1 cellular context compared by ENCODE assay signal in genomic region chr3:112086018-112086854, GRCh38.
TF ChIP-seq lines count a peak whose summit lies in the region.

TSS of gene C3orf52 (plus strand) at chr3:112086389. CDS start at chr3:112086408, 19 bp downstream.

TF ChIP-seq in HepG2, 621 proteins besides CTCF, POLR2A, EP300 and RAD21 (continued from another document and continues in another):
- TF ChIP-seq GMEB2 (CRISPR knock-in tag; IDR thresholded peaks at IDR 0.05; ENCODE audit: low read depth) (no peak), CAMTA2 (CRISPR knock-in tag; IDR thresholded peaks at IDR 0.05; ENCODE audit: borderline replicate concordance) (no peak), U2AF2 (IDR thresholded peaks at IDR 0.05; ENCODE audit: low read depth, low read length) (no peak), ELF4 (CRISPR knock-in tag; IDR thresholded peaks at IDR 0.05; ENCODE audit: borderline replicate concordance) (no peak), KDM5A (IDR thresholded peaks at IDR 0.05; ENCODE audit: borderline replicate concordance, low read length) (no peak), RARG (CRISPR knock-in tag; IDR thresholded peaks at IDR 0.05; ENCODE audit: low read depth) (no peak), ARID3A (IDR thresholded peaks at IDR 0.05; ENCODE audit: low read depth, low read length) (no peak), TFE3 (CRISPR knock-in tag; IDR thresholded peaks at IDR 0.05) (peak; percentile 50; the same call in 1 of the 2 replicates), GABPA (IDR thresholded peaks at IDR 0.05; ENCODE audit: low read depth, low read length) (no peak), GABPA (CRISPR knock-in tag; IDR thresholded peaks at IDR 0.05; ENCODE audit: low read depth) (no peak), ZNF550 (CRISPR knock-in tag; IDR thresholded peaks at IDR 0.05; ENCODE audit: borderline replicate concordance) (no peak; the same call in 1 of the 2 replicates), ATAD3A (CRISPR knock-in tag; IDR thresholded peaks at IDR 0.05) (no peak), ZBTB2 (CRISPR knock-in tag; IDR thresholded peaks at IDR 0.05; ENCODE audit: low read depth) (0 out of 2 replicates have a peak, but pooled peaks have one; percentile 47), ZNF557 (CRISPR knock-in tag; IDR thresholded peaks at IDR 0.05) (no peak), RNF2 (conservative IDR thresholded peaks at IDR 0.05; ENCODE audit: low read depth) (peak; percentile 82; the same call in 1 of the 2 replicates), XBP1 (CRISPR knock-in tag; IDR thresholded peaks at IDR 0.05) (no peak), GTF3A (CRISPR knock-in tag; conservative IDR thresholded peaks at IDR 0.05) (no peak), ZNF354B (CRISPR knock-in tag; IDR thresholded peaks at IDR 0.05) (peak; percentile 68; the same call in 1 of the 2 replicates), ZFP41 (CRISPR knock-in tag; IDR thresholded peaks at IDR 0.05; ENCODE audit: borderline replicate concordance) (no peak), BCLAF1 (IDR thresholded peaks at IDR 0.05) (no peak), TERF1 (CRISPR knock-in tag; IDR thresholded peaks at IDR 0.05) (no peak), HMG20B (CRISPR knock-in tag; conservative IDR thresholded peaks at IDR 0.05) (no peak), NR2C2 (CRISPR knock-in tag; IDR thresholded peaks at IDR 0.05; ENCODE audit: borderline replicate concordance) (no peak; the same call in 1 of the 2 replicates), ZNF567 (CRISPR knock-in tag; IDR thresholded peaks at IDR 0.05; ENCODE audit: borderline replicate concordance) (no peak), POLR2AphosphoS2 (IDR thresholded peaks at IDR 0.05; ENCODE audit: low read depth, low read length) (no peak), GMEB1 (CRISPR knock-in tag; IDR thresholded peaks at IDR 0.05; ENCODE audit: borderline replicate concordance) (0 out of 2 replicates have a peak, but pooled peaks have one; percentile 53), NCOA5 (CRISPR knock-in tag; IDR thresholded peaks at IDR 0.05) (no peak), ZC3H13 (CRISPR knock-in tag; IDR thresholded peaks at IDR 0.05) (0 out of 2 replicates have a peak, but pooled peaks have one; percentile 35), ATF3 (CRISPR knock-in tag; IDR thresholded peaks at IDR 0.05) (no peak), KLF13 (CRISPR knock-in tag; IDR thresholded peaks at IDR 0.05) (no peak), ZNF17 (CRISPR knock-in tag; IDR thresholded peaks at IDR 0.05) (no peak), RNF219 (CRISPR knock-in tag; IDR thresholded peaks at IDR 0.05) (no peak), ZBTB4 (CRISPR knock-in tag; IDR thresholded peaks at IDR 0.05; ENCODE audit: borderline replicate concordance) (peak; percentile 43; the same call in 1 of the 2 replicates), POLR2AphosphoS5 (IDR thresholded peaks at IDR 0.05; ENCODE audit: low read depth, low read length) (no peak), ZNF749 (CRISPR knock-in tag; IDR thresholded peaks at IDR 0.05; ENCODE audit: borderline replicate concordance) (peak; percentile 64), NFIB (CRISPR knock-in tag; IDR thresholded peaks at IDR 0.05; ENCODE audit: borderline replicate concordance) (no peak), NONO (IDR thresholded peaks at IDR 0.05) (no peak), NONO (CRISPR knock-in tag; conservative IDR thresholded peaks at IDR 0.05) (peak; percentile 63; the same call in 1 of the 2 replicates), PBX3 (CRISPR knock-in tag; IDR thresholded peaks at IDR 0.05; ENCODE audit: borderline replicate concordance) (no peak), SYNCRIP (IDR thresholded peaks at IDR 0.05; ENCODE audit: insufficient read depth, low read depth, low read length) (no peak), ZNF543 (CRISPR knock-in tag; IDR thresholded peaks at IDR 0.05) (no peak), SAFB2 (CRISPR knock-in tag; IDR thresholded peaks at IDR 0.05; ENCODE audit: borderline replicate concordance, low read depth) (no peak), ZFP90 (CRISPR knock-in tag; IDR thresholded peaks at IDR 0.05; ENCODE audit: borderline replicate concordance) (no peak), NR3C1 (CRISPR knock-in tag; IDR thresholded peaks at IDR 0.05) (no peak)
